ENCODE assay signal across 8 cellular contexts in the genomic region with DNA sequence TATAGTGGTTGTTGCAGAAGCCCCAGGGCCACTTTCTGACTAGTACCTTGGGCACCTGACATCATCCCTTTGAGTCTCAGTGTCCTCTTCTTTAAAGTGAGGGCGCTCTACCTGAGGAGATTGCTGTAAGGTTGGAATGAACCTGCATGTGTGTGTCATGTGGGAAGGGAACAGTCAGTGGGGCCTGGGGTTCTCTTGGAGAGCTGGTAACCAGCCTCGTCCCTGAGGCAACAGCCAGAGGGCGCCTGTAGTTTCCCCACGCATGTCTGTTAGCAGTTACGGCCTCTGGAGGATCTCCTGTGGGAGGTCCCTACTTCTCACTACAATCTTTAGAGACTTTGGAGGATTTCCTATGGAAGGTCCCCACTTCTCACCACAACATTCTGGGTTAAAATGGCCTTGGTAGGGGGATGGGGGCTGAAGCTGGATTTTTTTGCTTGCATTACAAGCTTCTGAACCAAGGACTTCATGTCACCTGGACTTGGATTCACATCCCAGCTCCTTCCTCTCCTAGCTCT. TPM values are rescaled to one million over a fixed set of nuclear protein-coding genes. Genes with fewer than 3 reads are reported as not detected.
DNase-seq lines count a peak whose midpoint lies in the region; ATAC-seq and TF ChIP-seq lines count a peak whose summit lies in the region.
"Not testable (repeated sequence)": the region's sequence is repeated elsewhere in the genome, so short reads cannot be mapped to it uniquely, and the experiment has no call there.

No MANE protein-coding gene starts in this region.

- not testable (repeated sequence) for H3K27me3 ChIP-seq in SJSA1 (replicated peaks); muscle layer of colon (ENCODE audit: control insufficient read depth in 1 of 2, insufficient read depth in 2 of 2, low read length in 2 of 2)

- H3K9me3 ChIP-seq in KOPT-K1 (ENCODE audit: insufficient read depth, low read length, poor library complexity, severe bottlenecking); SJSA1 (replicated peaks); muscle layer of colon (ENCODE audit: low read length): not testable (repeated sequence)

- peaks cover 15% of the 10 kb centered on the region for H3K36me3 ChIP-seq in KOPT-K1 (ENCODE audit: insufficient read depth, low read length)
- peaks cover 14% of the 10 kb centered on the region for H3K36me3 ChIP-seq in SJSA1
- H3K36me3 ChIP-seq in muscle layer of colon (ENCODE audit: insufficient read depth, low read length): not testable (repeated sequence)

- not testable (repeated sequence) for H3K27me3 Mint-ChIP-seq in activated naive CD8-positive, alpha-beta T cell treated with anti-CD3 and anti-CD28 coated beads for 36 hours; stimulated activated naive CD8-positive, alpha-beta T cell treated with anti-CD3 and anti-CD28 coated beads, Interleukin-15, amount 100 ng/mL, for 72 hours

- peak overlapping the region; percentile 94 for H3K27ac Mint-ChIP-seq in activated naive CD8-positive, alpha-beta T cell treated with anti-CD3 and anti-CD28 coated beads for 36 hours
- peak overlapping the region; percentile 98 to 100 for H3K27ac Mint-ChIP-seq in stimulated activated naive CD8-positive, alpha-beta T cell treated with anti-CD3 and anti-CD28 coated beads, Interleukin-15, amount 100 ng/mL, for 72 hours

- H3K4me1 Mint-ChIP-seq in activated naive CD8-positive, alpha-beta T cell treated with anti-CD3 and anti-CD28 coated beads for 36 hours: peaks cover 16% of the 10 kb centered on the region
- peaks cover 30% of the 10 kb centered on the region for H3K4me1 Mint-ChIP-seq in stimulated activated naive CD8-positive, alpha-beta T cell treated with anti-CD3 and anti-CD28 coated beads, Interleukin-15, amount 100 ng/mL, for 72 hours

- H3K9ac ChIP-seq in muscle layer of colon (ENCODE audit: low read length): peak overlapping the region; percentile 76

- not testable (repeated sequence) for H3K36me3 Mint-ChIP-seq in activated naive CD8-positive, alpha-beta T cell treated with anti-CD3 and anti-CD28 coated beads for 36 hours

- ATAC-seq in GM21786 (IDR thresholded peaks at IDR 0.05; ENCODE audit: unreplicated experiment): peak; percentile 41
- peak; percentile 55 for ATAC-seq in stimulated activated naive CD8-positive, alpha-beta T cell treated with anti-CD3 and anti-CD28 coated beads, Interleukin-15, amount 100 ng/mL, for 72 hours

- H3K4me3 Mint-ChIP-seq in activated naive CD8-positive, alpha-beta T cell treated with anti-CD3 and anti-CD28 coated beads for 36 hours: peak overlapping the region; percentile 98
- peak overlapping the region; percentile 99 to 100 for H3K4me3 Mint-ChIP-seq in stimulated activated naive CD8-positive, alpha-beta T cell treated with anti-CD3 and anti-CD28 coated beads, Interleukin-15, amount 100 ng/mL, for 72 hours

- not testable (repeated sequence) for H3K4me1 ChIP-seq in SJSA1 (replicated peaks)
- H3K4me1 ChIP-seq in muscle layer of colon (ENCODE audit: insufficient read depth, low read length): peaks cover 12% of the 10 kb centered on the region

- H3K27ac ChIP-seq in KOPT-K1 (ENCODE audit: low read depth, low read length, poor library complexity, severe bottlenecking) (peak overlapping the region; percentile 66), SJSA1 (peak overlapping the region; percentile 72), muscle layer of colon (ENCODE audit: low read depth, low read length) (peak overlapping the region; percentile 77)

- DNase-seq in DMS53 treated with DMSO at 0.1 percent for 48 hours (lab: John Stamatoyannopoulos, UW; ENCODE audit: unreplicated experiment): peak; percentile 62
- DNase-seq in SJSA1 (ENCODE audit: low read depth in 1 of 2, low spot score in 2 of 2): peak in 1 of 2 experiments; percentile 46
- peak; percentile 17 for DNase-seq in activated naive CD8-positive, alpha-beta T cell treated with anti-CD3 and anti-CD28 coated beads for 36 hours
- DNase-seq in fibroblast of the aortic adventitia (ENCODE audit: low read depth): peak; percentile 44
- DNase-seq in stimulated activated naive CD8-positive, alpha-beta T cell treated with anti-CD3 and anti-CD28 coated beads, Interleukin-15, amount 100 ng/mL, for 72 hours: peak; percentile 18 to 43

- H3K9me3 Mint-ChIP-seq in activated naive CD8-positive, alpha-beta T cell treated with anti-CD3 and anti-CD28 coated beads for 36 hours; stimulated activated naive CD8-positive, alpha-beta T cell treated with anti-CD3 and anti-CD28 coated beads, Interleukin-15, amount 100 ng/mL, for 72 hours: not testable (repeated sequence)

- TF ChIP-seq CTCF in fibroblast of the aortic adventitia (IDR thresholded peaks at IDR 0.05; ENCODE audit: insufficient read depth, low read length): peak; percentile 51

- H3K4me3 ChIP-seq in SJSA1 (peak overlapping the region; percentile 89), fibroblast of the aortic adventitia (ENCODE audit: low read depth, low read length) (peak overlapping the region; percentile 96), muscle layer of colon (ENCODE audit: low read depth in 1 of 2, low read length in 2 of 2) (peak overlapping the region; percentile 90 to 98)

RNA-seq across cellular contexts. Expression of a gene that starts 0.8 kb away (rescaled TPM):
- 42.5 and 52.7 TPM in 2 replicates for total RNA-seq in SJSA1 (2014; rRNA removed; shearing (Covaris generic))
- total RNA-seq in activated naive CD8-positive, alpha-beta T cell treated with anti-CD3 and anti-CD28 coated beads for 36 hours: 10 to 100 TPM; 33.2 to 33.6 TPM
- 2.7 and 15.4 TPM in 2 replicates for total RNA-seq in fibroblast of the aortic adventitia (ENCODE audit: low replicate concordance)
